In the genomic region with DNA sequence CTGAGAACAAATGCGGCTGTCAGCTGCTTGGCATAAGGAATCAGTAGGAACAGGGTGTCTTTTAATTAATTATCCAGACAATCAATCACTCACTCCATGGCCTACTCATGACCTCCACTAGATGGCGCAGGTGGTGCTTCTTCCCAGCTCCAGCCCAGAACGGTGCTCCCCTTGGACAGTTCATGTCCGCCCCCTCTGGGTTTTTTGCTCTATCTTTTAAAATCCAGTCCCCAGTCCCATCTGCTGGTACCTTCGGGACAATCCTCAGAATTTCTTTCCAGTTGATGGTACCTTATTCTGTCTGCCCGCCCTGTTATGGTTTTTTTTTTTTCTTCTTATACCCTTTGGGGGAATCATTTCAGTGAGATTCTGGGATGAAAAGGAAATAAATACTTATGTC, we compare ENCODE assay signal across 7 cellular contexts.
A peak's percentile ranks its signal among the peaks of the same experiment; 100 is the strongest.
DNase-seq lines count a peak whose midpoint lies in the region; ATAC-seq, FAIRE-seq and TF ChIP-seq lines count a peak whose summit lies in the region.

No MANE protein-coding gene starts in this region.

- CTCF ChIA-PET in HEK293 (lab: Yijun Ruan, JAX): interaction anchor here (0.6 to 2.3 kb wide), 29 partner anchors 10 to 518 kb away, joined by 3 to 24 read pairs (median 4); no protein-coding TSS in a partner anchor

- H3K4me1 ChIP-seq in HEK293 (ENCODE audit: control insufficient read depth, insufficient read depth, low read length): no peaks in the 10 kb centered on the region

- H3K9me3 ChIP-seq in HEK293 (ENCODE audit: control insufficient read depth, insufficient read depth, low read depth, low read length): no peaks in the 10 kb centered on the region

- no peaks in the 10 kb centered on the region for H3K27me3 ChIP-seq in bronchial epithelial cell (ENCODE audit: control insufficient read depth, insufficient read depth, low read length)

- H3K4me3 ChIP-seq in HEK293 (ENCODE audit: low read depth, low read length) (no peak overlapping the region), bronchial epithelial cell (ENCODE audit: low read depth, low read length) (no peak overlapping the region)

- H3K36me3 Mint-ChIP-seq in stimulated activated effector memory CD8-positive, alpha-beta T cell treated with anti-CD3 and anti-CD28 coated beads, Interleukin-12 subunit alpha, Interleukin-12 subunit beta, amount 100 ng/mL, for 72 hours: no peaks in the 10 kb centered on the region

- DNase-seq in NCI-H1092 treated with DMSO at 0.1 percent for 48 hours (lab: John Stamatoyannopoulos, UW) (peak; percentile 23), T-helper 2 cell (peak in 3 of 5 experiments; percentile 3 to 36 (median 20)), bronchial epithelial cell (ENCODE audit: low read depth) (peak; percentile 30), left lobe of liver (ENCODE audit: low spot score) (peak; percentile 51)
- DNase-seq in stimulated activated effector memory CD8-positive, alpha-beta T cell treated with anti-CD3 and anti-CD28 coated beads, Interleukin-12 subunit alpha, Interleukin-12 subunit beta, amount 100 ng/mL, for 72 hours (ENCODE audit: low spot score in 2 of 2): peak; percentile 17 to 60

- no peaks in the 10 kb centered on the region for H3K9me3 Mint-ChIP-seq in stimulated activated effector memory CD8-positive, alpha-beta T cell treated with anti-CD3 and anti-CD28 coated beads, Interleukin-12 subunit alpha, Interleukin-12 subunit beta, amount 100 ng/mL, for 72 hours

- FAIRE-seq in bronchial epithelial cell (lab: Jason Lieb, UNC): no peak

- no peak overlapping the region for H3K27ac ChIP-seq in HEK293 (ENCODE audit: extremely low read depth, low read depth, low read length)

- H3K36me3 ChIP-seq in HEK293 (ENCODE audit: control insufficient read depth in 2 of 2, insufficient read depth in 1 of 2, low read length in 2 of 2): no peaks in the 10 kb centered on the region
- H3K36me3 ChIP-seq in bronchial epithelial cell (ENCODE audit: control insufficient read depth, insufficient read depth, low read length): no peaks in the 10 kb centered on the region

- H3K4me1 Mint-ChIP-seq in stimulated activated effector memory CD8-positive, alpha-beta T cell treated with anti-CD3 and anti-CD28 coated beads, Interleukin-12 subunit alpha, Interleukin-12 subunit beta, amount 100 ng/mL, for 72 hours: peaks cover 2% of the 10 kb centered on the region

- no peak overlapping the region for H3K27ac Mint-ChIP-seq in stimulated activated effector memory CD8-positive, alpha-beta T cell treated with anti-CD3 and anti-CD28 coated beads, Interleukin-12 subunit alpha, Interleukin-12 subunit beta, amount 100 ng/mL, for 72 hours

- POLR2A ChIA-PET in HEK293 (lab: Yijun Ruan, JAX): no interaction called here

- TF ChIP-seq CTCF in GM12873 (IDR thresholded peaks at IDR 0.05; ENCODE audit: insufficient read depth, low read depth, low read length, missing control alignments) (peak; percentile 89), HEK293 (tag by site-specific recombination; IDR thresholded peaks at IDR 0.05) (peak; percentile 48; the same call in 1 of the 2 replicates), bronchial epithelial cell (IDR thresholded peaks at IDR 0.05; ENCODE audit: insufficient read depth, low read length, severe bottlenecking) (peak; percentile 86)

- ATAC-seq in left lobe of liver: peak; percentile 93
- ATAC-seq in stimulated activated effector memory CD8-positive, alpha-beta T cell treated with anti-CD3 and anti-CD28 coated beads, Interleukin-12 subunit alpha, Interleukin-12 subunit beta, amount 100 ng/mL, for 72 hours: peak; percentile 76

- no peak overlapping the region for H3K4me3 Mint-ChIP-seq in stimulated activated effector memory CD8-positive, alpha-beta T cell treated with anti-CD3 and anti-CD28 coated beads, Interleukin-12 subunit alpha, Interleukin-12 subunit beta, amount 100 ng/mL, for 72 hours

TF ChIP-seq in HEK293, 187 proteins besides CTCF, POLR2A, EP300 and RAD21:
- peak; percentile 34; the same call in 1 of the 2 replicates for TF ChIP-seq ZNF654 (tag by site-specific recombination; IDR thresholded peaks at IDR 0.05; ENCODE audit: low read depth)
- TF ChIP-seq EGR2 (tag by site-specific recombination; IDR thresholded peaks at IDR 0.05; ENCODE audit: low read depth): no peak
- TF ChIP-seq ZSCAN30 (tag by site-specific recombination; IDR thresholded peaks at IDR 0.05): 0 out of 2 replicates have a peak, but pooled peaks have one; percentile 14
- TF ChIP-seq ZNF645 (tag by site-specific recombination; IDR thresholded peaks at IDR 0.05): no peak
- no peak for TF ChIP-seq ZSCAN18 (tag by site-specific recombination; IDR thresholded peaks at IDR 0.05)
- TF ChIP-seq ZNF701 (tag by site-specific recombination; IDR thresholded peaks at IDR 0.05): no peak
